13 cellular contexts compared by ENCODE assay signal in the genomic region with DNA sequence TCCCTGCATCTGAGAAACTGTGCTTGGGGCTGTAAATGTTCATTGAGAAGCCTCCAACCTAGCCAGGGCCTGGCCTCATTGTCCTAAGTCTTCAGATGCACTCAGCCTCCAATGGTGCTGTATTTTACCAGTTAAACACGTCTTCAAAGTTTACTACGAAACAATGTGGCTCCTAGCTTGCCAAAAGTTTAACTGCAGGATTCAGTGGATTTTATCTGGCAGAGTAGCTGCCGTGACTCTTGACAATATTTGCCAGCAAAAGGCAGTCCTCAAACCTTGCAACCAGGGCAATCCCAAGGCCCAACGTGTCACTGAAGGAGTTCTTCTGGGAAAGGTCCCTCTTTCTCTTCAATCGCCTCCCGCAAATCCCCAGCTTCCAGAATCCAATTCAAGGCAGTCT. TPM values are rescaled to one million over a fixed set of nuclear protein-coding genes. Genes with fewer than 3 reads are reported as not detected.
DNase-seq lines count a peak whose midpoint lies in the region; ATAC-seq and TF ChIP-seq lines count a peak whose summit lies in the region.
"Had no signal": no experiment of that assay in that cellular context is flagged by ENCODE, and none has a peak within 500 bp of the region (broad histone marks: within the 10 kb centered on the region; RNA-seq: fewer than 3 reads in every experiment).

No MANE protein-coding gene starts in this region.

- H3K9ac ChIP-seq in neural cell (ENCODE audit: low read length), result no peak overlapping the region

- no peak for TF ChIP-seq CTCF in fibroblast of pulmonary artery (IDR thresholded peaks at IDR 0.05; ENCODE audit: low read length, missing control alignments)
- TF ChIP-seq CTCF in neural cell (IDR thresholded peaks at IDR 0.05; ENCODE audit: poor library complexity, severe bottlenecking), result no peak
- no peak for TF ChIP-seq CTCF in transverse colon (IDR thresholded peaks at IDR 0.05)

- H3K4me2 ChIP-seq in neural cell (ENCODE audit: low read length), result no peak overlapping the region

- H3K27ac ChIP-seq in neural cell (ENCODE audit: low read length), result no peak overlapping the region
- H3K27ac ChIP-seq in transverse colon, result peak overlapping the region; percentile 54 to 86 (median 86)

- ATAC-seq in T-helper 17 cell, result no peak

- in situ Hi-C loops in transverse colon (cut with MboI; ENCODE audit: low pct_ligation_motif_present in 1 of 4, low pct_unique_long_range_greater_than_20kb in 1 of 4, low sequenced_read_pairs in 3 of 4), result loop anchor here in 2 of 4 donors (10.0 to 25.0 kb wide), 2 partner anchors 135 to 583 kb away; no protein-coding TSS in a partner anchor

- 33% methylated on average over 6 of the region's 6 CpGs; no CpG with 5 or more reads in 1 of the 2 donors for WGBS in transverse colon (ENCODE audit: low coverage in 1 of 2), 2 donors

- peaks cover 3 to 51% (median 16%) of the 10 kb centered on the region in 4 donors for H3K4me1 ChIP-seq in transverse colon

- H3K9me3 ChIP-seq in neural cell (ENCODE audit: low read length) (no peaks in the 10 kb centered on the region), transverse colon (no peaks in the 10 kb centered on the region), T-helper 17 cell (ENCODE audit: control insufficient read depth, low read length, poor library complexity, severe bottlenecking) (no peaks in the 10 kb centered on the region)

- no peaks in the 10 kb centered on the region for H3K9me3 Mint-ChIP-seq in activated CD4-positive, alpha-beta T cell treated with anti-CD3 and anti-CD28 coated beads, Interleukin-2, amount 10 ng/mL, durations not matched to agents 24 days and 14 days

- no peaks in the 10 kb centered on the region for H3K9me2 ChIP-seq in neural cell (ENCODE audit: insufficient read depth, low read length)

- intact Hi-C loops in activated CD4-positive, alpha-beta T cell treated with anti-CD3 and anti-CD28 coated beads, Interleukin-2, amount 10 ng/mL, durations not matched to agents 24 days and 14 days (cut with micrococcal nuclease), result no loop called here
- intact Hi-C loops in transverse colon (cut with DNase I; ENCODE audit: low total_unique reads), result no loop called here

- no peak overlapping the region for H2AFZ ChIP-seq in neural cell (ENCODE audit: low read depth, low read length)

- no peaks in the 10 kb centered on the region for H4K20me1 ChIP-seq in neural cell (ENCODE audit: insufficient read depth)

- TF ChIP-seq EP300 in neural cell (conservative IDR thresholded peaks at IDR 0.05; ENCODE audit: poor library complexity, severe bottlenecking) (no peak), transverse colon (IDR thresholded peaks at IDR 0.05; ENCODE audit: low read depth) (no peak)

- H3K4me3 Mint-ChIP-seq in activated CD4-positive, alpha-beta T cell treated with anti-CD3 and anti-CD28 coated beads, Interleukin-2, amount 10 ng/mL, durations not matched to agents 24 days and 14 days, result no peak overlapping the region
- H3K4me3 Mint-ChIP-seq in T-helper 17 cell, result no peak overlapping the region

- no peak for TF ChIP-seq POLR2A in transverse colon (IDR thresholded peaks at IDR 0.05)

- H3K27me3 ChIP-seq in neural cell (ENCODE audit: insufficient read depth, low read depth, low read length), result no peaks in the 10 kb centered on the region
- no peaks in the 10 kb centered on the region for H3K27me3 ChIP-seq in transverse colon

- peak; percentile 25 for DNase-seq in activated CD4-positive, alpha-beta T cell treated with anti-CD3 and anti-CD28 coated beads, Interleukin-2, amount 10 ng/mL, durations not matched to agents 24 days and 14 days
- DNase-seq in activated CD4-positive, alpha-beta T cell treated with anti-CD3 and anti-CD28 coated beads for 48 hours, result no peak
- no peak for DNase-seq in fibroblast of pulmonary artery (ENCODE audit: low read depth)
- peak; percentile 36 for DNase-seq in transverse colon
- no peak for DNase-seq in NCI-H1092 (lab: John Stamatoyannopoulos, UW)
- DNase-seq in SHP77 (lab: John Stamatoyannopoulos, UW), result no peak
- no peak for DNase-seq in T-helper 17 cell
- DNase-seq: 8988T; DND-41; midbrain; stimulated activated CD4-positive, alpha-beta T cell treated with anti-CD3 and anti-CD28 coated beads, Interleukin-4, amount 100 ng/mL, for 4 hours had no signal

- H3K36me3 Mint-ChIP-seq in activated CD4-positive, alpha-beta T cell treated with anti-CD3 and anti-CD28 coated beads, Interleukin-2, amount 10 ng/mL, durations not matched to agents 24 days and 14 days (ENCODE audit: low read depth), result no peaks in the 10 kb centered on the region
- H3K36me3 Mint-ChIP-seq in T-helper 17 cell (ENCODE audit: low read depth), result peaks cover 2% of the 10 kb centered on the region

- H3K27me3 Mint-ChIP-seq in activated CD4-positive, alpha-beta T cell treated with anti-CD3 and anti-CD28 coated beads, Interleukin-2, amount 10 ng/mL, durations not matched to agents 24 days and 14 days, result peaks cover 15% of the 10 kb centered on the region
- peaks cover 38% of the 10 kb centered on the region for H3K27me3 Mint-ChIP-seq in T-helper 17 cell

- H3K79me2 ChIP-seq in neural cell (replicated peaks; ENCODE audit: insufficient read depth, low read length), result no peaks in the 10 kb centered on the region

- H3K36me3 ChIP-seq in neural cell (ENCODE audit: insufficient read depth, low read length), result no peaks in the 10 kb centered on the region
- H3K36me3 ChIP-seq in transverse colon, result no peaks in the 10 kb centered on the region

- H3K4me3 ChIP-seq in fibroblast of pulmonary artery (replicated peaks; ENCODE audit: low read depth, low read length), result peak overlapping the region; percentile 79
- peak overlapping the region; percentile 77 for H3K4me3 ChIP-seq in neural cell (ENCODE audit: low read length)
- peak overlapping the region in 3 of 4 donors; percentile 72 to 82 (median 75) for H3K4me3 ChIP-seq in transverse colon

- H3F3A ChIP-seq in neural cell (ENCODE audit: insufficient read depth, low read length, poor library complexity, severe bottlenecking), result no peaks in the 10 kb centered on the region

- H3K4me1 Mint-ChIP-seq in activated CD4-positive, alpha-beta T cell treated with anti-CD3 and anti-CD28 coated beads, Interleukin-2, amount 10 ng/mL, durations not matched to agents 24 days and 14 days, result no peaks in the 10 kb centered on the region
- H3K4me1 Mint-ChIP-seq in T-helper 17 cell, result peaks cover 5% of the 10 kb centered on the region

- no peak overlapping the region for H3K27ac Mint-ChIP-seq in activated CD4-positive, alpha-beta T cell treated with anti-CD3 and anti-CD28 coated beads, Interleukin-2, amount 10 ng/mL, durations not matched to agents 24 days and 14 days
- no peak overlapping the region for H3K27ac Mint-ChIP-seq in T-helper 17 cell

- no peak for TF ChIP-seq RAD21 in neural cell (conservative IDR thresholded peaks at IDR 0.05)

TF ChIP-seq in neural cell, 6 proteins besides CTCF, POLR2A, EP300 and RAD21:
- TF ChIP-seq SMC3 (conservative IDR thresholded peaks at IDR 0.05; ENCODE audit: poor library complexity), result no peak
- no peak for TF ChIP-seq MXI1 (conservative IDR thresholded peaks at IDR 0.05; ENCODE audit: poor library complexity, severe bottlenecking)
- TF ChIP-seq TAF1 (IDR thresholded peaks at IDR 0.05; ENCODE audit: low read depth), result no peak
- no peak for TF ChIP-seq POLR2AphosphoS5 (IDR thresholded peaks at IDR 0.05)
- no peak for TF ChIP-seq EZH2 (IDR thresholded peaks at IDR 0.05; ENCODE audit: borderline replicate concordance, insufficient read depth, low read length, poor library complexity, severe bottlenecking)
- TF ChIP-seq, protein P1, sequence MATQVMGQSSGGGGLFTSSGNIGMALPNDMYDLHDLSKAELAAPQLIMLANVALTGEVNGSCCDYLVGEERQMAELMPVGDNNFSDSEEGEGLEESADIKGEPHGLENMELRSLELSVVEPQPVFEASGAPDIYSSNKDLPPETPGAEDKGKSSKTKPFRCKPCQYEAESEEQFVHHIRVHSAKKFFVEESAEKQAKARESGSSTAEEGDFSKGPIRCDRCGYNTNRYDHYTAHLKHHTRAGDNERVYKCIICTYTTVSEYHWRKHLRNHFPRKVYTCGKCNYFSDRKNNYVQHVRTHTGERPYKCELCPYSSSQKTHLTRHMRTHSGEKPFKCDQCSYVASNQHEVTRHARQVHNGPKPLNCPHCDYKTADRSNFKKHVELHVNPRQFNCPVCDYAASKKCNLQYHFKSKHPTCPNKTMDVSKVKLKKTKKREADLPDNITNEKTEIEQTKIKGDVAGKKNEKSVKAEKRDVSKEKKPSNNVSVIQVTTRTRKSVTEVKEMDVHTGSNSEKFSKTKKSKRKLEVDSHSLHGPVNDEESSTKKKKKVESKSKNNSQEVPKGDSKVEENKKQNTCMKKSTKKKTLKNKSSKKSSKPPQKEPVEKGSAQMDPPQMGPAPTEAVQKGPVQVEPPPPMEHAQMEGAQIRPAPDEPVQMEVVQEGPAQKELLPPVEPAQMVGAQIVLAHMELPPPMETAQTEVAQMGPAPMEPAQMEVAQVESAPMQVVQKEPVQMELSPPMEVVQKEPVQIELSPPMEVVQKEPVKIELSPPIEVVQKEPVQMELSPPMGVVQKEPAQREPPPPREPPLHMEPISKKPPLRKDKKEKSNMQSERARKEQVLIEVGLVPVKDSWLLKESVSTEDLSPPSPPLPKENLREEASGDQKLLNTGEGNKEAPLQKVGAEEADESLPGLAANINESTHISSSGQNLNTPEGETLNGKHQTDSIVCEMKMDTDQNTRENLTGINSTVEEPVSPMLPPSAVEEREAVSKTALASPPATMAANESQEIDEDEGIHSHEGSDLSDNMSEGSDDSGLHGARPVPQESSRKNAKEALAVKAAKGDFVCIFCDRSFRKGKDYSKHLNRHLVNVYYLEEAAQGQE (IDR thresholded peaks at IDR 0.05; ENCODE audit: borderline replicate concordance), result no peak

RNA-seq across cellular contexts. Expression of a gene that starts 1.1 kb away (rescaled TPM):
- not detected in 2 replicates for total RNA-seq in activated CD4-positive, alpha-beta T cell treated with anti-CD3 and anti-CD28 coated beads, Interleukin-2, amount 10 ng/mL, durations not matched to agents 24 days and 14 days
- 10.8 and 11.0 TPM in 2 replicates for polyA plus RNA-seq in neural cell
- polyA minus RNA-seq in neural cell, result 11.8 and 12.7 TPM in 2 replicates
- total RNA-seq in transverse colon (10 to 100 TPM; 21.6 to 54.6 (median 27.9) TPM), T-helper 17 cell (under 1 TPM; 0.60 to 0.82 TPM)
- total RNA-seq: OCI-LY7 had no signal

Comparison
In these comparisons a context has a peak if more than half of its experiments do, and no peak if none do; other contexts are left out.
1. DNase-seq: peak in activated CD4-positive, alpha-beta T cell treated with anti-CD3 and anti-CD28 coated beads, Interleukin-2, amount 10 ng/mL, durations not matched to agents 24 days and 14 days (single experiment) and transverse colon (single experiment); none in activated CD4-positive, alpha-beta T cell treated with anti-CD3 and anti-CD28 coated beads for 48 hours (single experiment), fibroblast of pulmonary artery (single experiment), NCI-H1092 (single experiment), SHP77 (0 of 2) and T-helper 17 cell (0 of 3).
2. RNA of a gene that starts 1.1 kb away (total RNA-seq): 21.6 to 54.6 TPM in transverse colon; 0.60 to 0.82 TPM in T-helper 17 cell and not detected in activated CD4-positive, alpha-beta T cell treated with anti-CD3 and anti-CD28 coated beads, Interleukin-2, amount 10 ng/mL, durations not matched to agents 24 days and 14 days; every median in the first group is over 10 times any median in the second.
3. Peak in every context shown above with its lines, with median percentiles within 50 percentile points of each other: H3K4me3 ChIP-seq.